ENCODE assay signal across 1 cellular context in genomic region chr22:36086629-36087254, GRCh38.
TF ChIP-seq lines count a peak whose summit lies in the region.

No MANE protein-coding gene starts in this region.

TF ChIP-seq in HCT116, 20 proteins besides CTCF, POLR2A, EP300 and RAD21 (continued from another document):
- TF ChIP-seq REST (IDR thresholded peaks at IDR 0.05; ENCODE audit: low read depth) (no peak), EZH2 (IDR thresholded peaks at IDR 0.05) (no peak), ZFX (IDR thresholded peaks at IDR 0.05) (no peak), POLR2AphosphoS5 (IDR thresholded peaks at IDR 0.05; ENCODE audit: low read depth, low read length) (no peak), EZH2phosphoT487 (IDR thresholded peaks at IDR 0.05; ENCODE audit: borderline replicate concordance) (no peak), ELF1 (IDR thresholded peaks at IDR 0.05; ENCODE audit: borderline replicate concordance, low read depth) (no peak), FOSL1 (IDR thresholded peaks at IDR 0.05; ENCODE audit: low read depth) (no peak)
